In genomic region chr11:36289226-36289852, GRCh38 we compare ENCODE assay signal across 1 cellular context.
TF ChIP-seq lines count a peak whose summit lies in the region.

TSS of gene COMMD9 (minus strand) at chr11:36289424. CDS start at chr11:36289412, 12 bp downstream.

TF ChIP-seq in GM23338, 12 proteins besides CTCF, POLR2A, EP300 and RAD21:
- TF ChIP-seq NANOG (IDR thresholded peaks at IDR 0.05; ENCODE audit: borderline replicate concordance) (no peak), CREB1 (CRISPR knock-in tag; IDR thresholded peaks at IDR 0.05; ENCODE audit: low read depth) (peak; percentile 57; the same call in 1 of the 2 replicates), ETS1 (IDR thresholded peaks at IDR 0.05) (peak; percentile 97), EZH2 (IDR thresholded peaks at IDR 0.05; ENCODE audit: low read depth, unreplicated experiment) (no peak), ZNF331 (CRISPR knock-in tag; IDR thresholded peaks at IDR 0.05; ENCODE audit: low read depth) (no peak)
